1 cellular context compared by ENCODE assay signal in the genomic region with DNA sequence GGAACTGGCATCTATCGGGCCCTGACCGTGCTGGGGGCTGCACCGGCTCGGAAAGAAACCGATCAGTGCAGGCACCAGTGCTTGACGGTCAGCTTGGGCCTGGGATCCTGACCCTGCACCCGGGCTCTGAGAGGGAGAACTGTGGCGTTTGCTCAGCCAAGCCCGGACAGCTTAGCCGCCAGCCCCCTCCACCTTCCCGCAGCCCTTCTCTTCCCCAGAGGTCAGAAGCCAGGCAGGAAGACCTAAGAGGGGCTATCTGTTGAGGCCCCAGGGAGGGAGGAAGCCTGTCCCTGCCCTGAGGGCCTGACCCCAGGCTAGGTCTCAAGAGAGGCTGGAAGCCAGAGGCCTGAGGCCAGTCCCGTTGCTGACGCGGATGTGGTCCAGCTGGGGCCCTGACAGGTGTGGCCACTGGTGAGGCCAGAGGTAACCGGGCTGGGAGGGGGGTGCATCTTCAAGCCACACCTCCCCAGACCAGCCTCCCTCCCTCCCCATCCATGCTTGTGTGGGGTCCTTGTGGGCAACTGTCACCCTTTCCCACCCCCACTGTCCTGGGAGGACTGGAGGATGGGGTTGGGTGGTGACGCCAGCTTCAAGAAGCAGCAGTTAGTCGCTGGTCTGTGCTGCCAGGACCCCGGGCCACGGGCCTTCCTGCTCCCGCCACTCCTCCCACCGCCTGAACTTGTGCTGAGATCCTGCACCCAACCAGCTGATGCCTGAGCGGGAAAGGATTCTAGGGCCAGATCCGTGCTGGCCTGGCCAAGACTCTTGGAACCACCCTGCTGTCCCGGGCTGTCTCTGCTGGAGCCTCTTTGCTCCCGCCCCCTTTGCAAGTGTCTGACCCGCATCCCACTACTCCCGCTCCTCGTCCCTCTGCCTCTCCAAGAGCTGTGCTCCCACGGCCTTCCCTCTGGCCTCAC.
TF ChIP-seq lines count a peak whose summit lies in the region.

No MANE protein-coding gene starts in this region.

TF ChIP-seq in HepG2, 621 proteins besides CTCF, POLR2A, EP300 and RAD21 (continued from another document):
- TF ChIP-seq, protein P1, sequence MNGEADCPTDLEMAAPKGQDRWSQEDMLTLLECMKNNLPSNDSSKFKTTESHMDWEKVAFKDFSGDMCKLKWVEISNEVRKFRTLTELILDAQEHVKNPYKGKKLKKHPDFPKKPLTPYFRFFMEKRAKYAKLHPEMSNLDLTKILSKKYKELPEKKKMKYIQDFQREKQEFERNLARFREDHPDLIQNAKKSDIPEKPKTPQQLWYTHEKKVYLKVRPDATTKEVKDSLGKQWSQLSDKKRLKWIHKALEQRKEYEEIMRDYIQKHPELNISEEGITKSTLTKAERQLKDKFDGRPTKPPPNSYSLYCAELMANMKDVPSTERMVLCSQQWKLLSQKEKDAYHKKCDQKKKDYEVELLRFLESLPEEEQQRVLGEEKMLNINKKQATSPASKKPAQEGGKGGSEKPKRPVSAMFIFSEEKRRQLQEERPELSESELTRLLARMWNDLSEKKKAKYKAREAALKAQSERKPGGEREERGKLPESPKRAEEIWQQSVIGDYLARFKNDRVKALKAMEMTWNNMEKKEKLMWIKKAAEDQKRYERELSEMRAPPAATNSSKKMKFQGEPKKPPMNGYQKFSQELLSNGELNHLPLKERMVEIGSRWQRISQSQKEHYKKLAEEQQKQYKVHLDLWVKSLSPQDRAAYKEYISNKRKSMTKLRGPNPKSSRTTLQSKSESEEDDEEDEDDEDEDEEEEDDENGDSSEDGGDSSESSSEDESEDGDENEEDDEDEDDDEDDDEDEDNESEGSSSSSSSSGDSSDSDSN (CRISPR knock-in tag; IDR thresholded peaks at IDR 0.05) = 0 out of 2 replicates have a peak, but pooled peaks have one; percentile 17
- no peak for TF ChIP-seq NR3C1 (CRISPR knock-in tag; IDR thresholded peaks at IDR 0.05)
- no peak for TF ChIP-seq GPN1 (CRISPR knock-in tag; IDR thresholded peaks at IDR 0.05; ENCODE audit: borderline replicate concordance)
- TF ChIP-seq HNRNPH1 (optimal IDR thresholded peaks at IDR 0.05; ENCODE audit: low read depth, low read length) = peak; percentile 1
- no peak for TF ChIP-seq ZNF772 (CRISPR knock-in tag; IDR thresholded peaks at IDR 0.05)
- TF ChIP-seq, protein P2, sequence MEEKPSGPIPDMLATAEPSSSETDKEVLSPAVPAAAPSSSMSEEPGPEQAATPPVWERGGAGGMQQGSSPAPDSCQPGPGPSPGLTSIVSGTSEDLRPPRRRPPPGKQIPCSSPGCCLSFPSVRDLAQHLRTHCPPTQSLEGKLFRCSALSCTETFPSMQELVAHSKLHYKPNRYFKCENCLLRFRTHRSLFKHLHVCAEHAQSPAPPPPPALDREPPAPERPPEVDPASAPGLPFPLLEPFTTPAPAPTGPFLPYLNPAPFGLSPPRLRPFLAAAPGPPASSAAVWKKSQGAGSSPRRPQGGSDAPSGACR (CRISPR knock-in tag; IDR thresholded peaks at IDR 0.05) = no peak
- TF ChIP-seq MAFG (CRISPR knock-in tag; IDR thresholded peaks at IDR 0.05) = no peak
- no peak for TF ChIP-seq NPAS2 (CRISPR knock-in tag; IDR thresholded peaks at IDR 0.05; ENCODE audit: borderline replicate concordance)
- TF ChIP-seq KLF13 (CRISPR knock-in tag; IDR thresholded peaks at IDR 0.05) = 0 out of 2 replicates have a peak, but pooled peaks have one; percentile 22
- 0 out of 2 replicates have a peak, but pooled peaks have one; percentile 13 for TF ChIP-seq PCBP1 (IDR thresholded peaks at IDR 0.05; ENCODE audit: borderline replicate concordance, low read depth, low read length)
- TF ChIP-seq, protein P3, sequence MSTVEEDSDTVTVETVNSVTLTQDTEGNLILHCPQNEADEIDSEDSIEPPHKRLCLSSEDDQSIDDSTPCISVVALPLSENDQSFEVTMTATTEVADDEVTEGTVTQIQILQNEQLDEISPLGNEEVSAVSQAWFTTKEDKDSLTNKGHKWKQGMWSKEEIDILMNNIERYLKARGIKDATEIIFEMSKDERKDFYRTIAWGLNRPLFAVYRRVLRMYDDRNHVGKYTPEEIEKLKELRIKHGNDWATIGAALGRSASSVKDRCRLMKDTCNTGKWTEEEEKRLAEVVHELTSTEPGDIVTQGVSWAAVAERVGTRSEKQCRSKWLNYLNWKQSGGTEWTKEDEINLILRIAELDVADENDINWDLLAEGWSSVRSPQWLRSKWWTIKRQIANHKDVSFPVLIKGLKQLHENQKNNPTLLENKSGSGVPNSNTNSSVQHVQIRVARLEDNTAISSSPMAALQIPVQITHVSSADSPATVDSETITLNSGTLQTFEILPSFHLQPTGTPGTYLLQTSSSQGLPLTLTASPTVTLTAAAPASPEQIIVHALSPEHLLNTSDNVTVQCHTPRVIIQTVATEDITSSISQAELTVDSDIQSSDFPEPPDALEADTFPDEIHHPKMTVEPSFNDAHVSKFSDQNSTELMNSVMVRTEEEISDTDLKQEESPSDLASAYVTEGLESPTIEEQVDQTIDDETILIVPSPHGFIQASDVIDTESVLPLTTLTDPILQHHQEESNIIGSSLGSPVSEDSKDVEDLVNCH (CRISPR knock-in tag; IDR thresholded peaks at IDR 0.05) = no peak
- no peak for TF ChIP-seq ZNF570 (CRISPR knock-in tag; IDR thresholded peaks at IDR 0.05; ENCODE audit: borderline replicate concordance)
- TF ChIP-seq ATF7-NPFF (CRISPR knock-in tag; IDR thresholded peaks at IDR 0.05; ENCODE audit: low read depth) = peak; percentile 18; the same call in 1 of the 2 replicates
- TF ChIP-seq, protein P4, sequence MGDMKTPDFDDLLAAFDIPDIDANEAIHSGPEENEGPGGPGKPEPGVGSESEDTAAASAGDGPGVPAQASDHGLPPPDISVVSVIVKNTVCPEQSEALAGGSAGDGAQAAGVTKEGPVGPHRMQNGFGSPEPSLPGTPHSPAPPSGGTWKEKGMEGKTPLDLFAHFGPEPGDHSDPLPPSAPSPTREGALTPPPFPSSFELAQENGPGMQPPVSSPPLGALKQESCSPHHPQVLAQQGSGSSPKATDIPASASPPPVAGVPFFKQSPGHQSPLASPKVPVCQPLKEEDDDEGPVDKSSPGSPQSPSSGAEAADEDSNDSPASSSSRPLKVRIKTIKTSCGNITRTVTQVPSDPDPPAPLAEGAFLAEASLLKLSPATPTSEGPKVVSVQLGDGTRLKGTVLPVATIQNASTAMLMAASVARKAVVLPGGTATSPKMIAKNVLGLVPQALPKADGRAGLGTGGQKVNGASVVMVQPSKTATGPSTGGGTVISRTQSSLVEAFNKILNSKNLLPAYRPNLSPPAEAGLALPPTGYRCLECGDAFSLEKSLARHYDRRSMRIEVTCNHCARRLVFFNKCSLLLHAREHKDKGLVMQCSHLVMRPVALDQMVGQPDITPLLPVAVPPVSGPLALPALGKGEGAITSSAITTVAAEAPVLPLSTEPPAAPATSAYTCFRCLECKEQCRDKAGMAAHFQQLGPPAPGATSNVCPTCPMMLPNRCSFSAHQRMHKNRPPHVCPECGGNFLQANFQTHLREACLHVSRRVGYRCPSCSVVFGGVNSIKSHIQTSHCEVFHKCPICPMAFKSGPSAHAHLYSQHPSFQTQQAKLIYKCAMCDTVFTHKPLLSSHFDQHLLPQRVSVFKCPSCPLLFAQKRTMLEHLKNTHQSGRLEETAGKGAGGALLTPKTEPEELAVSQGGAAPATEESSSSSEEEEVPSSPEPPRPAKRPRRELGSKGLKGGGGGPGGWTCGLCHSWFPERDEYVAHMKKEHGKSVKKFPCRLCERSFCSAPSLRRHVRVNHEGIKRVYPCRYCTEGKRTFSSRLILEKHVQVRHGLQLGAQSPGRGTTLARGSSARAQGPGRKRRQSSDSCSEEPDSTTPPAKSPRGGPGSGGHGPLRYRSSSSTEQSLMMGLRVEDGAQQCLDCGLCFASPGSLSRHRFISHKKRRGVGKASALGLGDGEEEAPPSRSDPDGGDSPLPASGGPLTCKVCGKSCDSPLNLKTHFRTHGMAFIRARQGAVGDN (CRISPR knock-in tag; IDR thresholded peaks at IDR 0.05) = peak; percentile 36; the same call in 1 of the 2 replicates
- TF ChIP-seq ZNF589 (CRISPR knock-in tag; conservative IDR thresholded peaks at IDR 0.05) = no peak
- peak; percentile 94 for TF ChIP-seq AGO1 (IDR thresholded peaks at IDR 0.05; ENCODE audit: low read depth, low read length, poor library complexity, severe bottlenecking)
- no peak for TF ChIP-seq U2AF1 (optimal IDR thresholded peaks at IDR 0.05; ENCODE audit: low read depth, low read length)
- TF ChIP-seq, protein P5, sequence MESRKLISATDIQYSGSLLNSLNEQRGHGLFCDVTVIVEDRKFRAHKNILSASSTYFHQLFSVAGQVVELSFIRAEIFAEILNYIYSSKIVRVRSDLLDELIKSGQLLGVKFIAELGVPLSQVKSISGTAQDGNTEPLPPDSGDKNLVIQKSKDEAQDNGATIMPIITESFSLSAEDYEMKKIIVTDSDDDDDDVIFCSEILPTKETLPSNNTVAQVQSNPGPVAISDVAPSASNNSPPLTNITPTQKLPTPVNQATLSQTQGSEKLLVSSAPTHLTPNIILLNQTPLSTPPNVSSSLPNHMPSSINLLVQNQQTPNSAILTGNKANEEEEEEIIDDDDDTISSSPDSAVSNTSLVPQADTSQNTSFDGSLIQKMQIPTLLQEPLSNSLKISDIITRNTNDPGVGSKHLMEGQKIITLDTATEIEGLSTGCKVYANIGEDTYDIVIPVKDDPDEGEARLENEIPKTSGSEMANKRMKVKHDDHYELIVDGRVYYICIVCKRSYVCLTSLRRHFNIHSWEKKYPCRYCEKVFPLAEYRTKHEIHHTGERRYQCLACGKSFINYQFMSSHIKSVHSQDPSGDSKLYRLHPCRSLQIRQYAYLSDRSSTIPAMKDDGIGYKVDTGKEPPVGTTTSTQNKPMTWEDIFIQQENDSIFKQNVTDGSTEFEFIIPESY (CRISPR knock-in tag; IDR thresholded peaks at IDR 0.05) = 0 out of 2 replicates have a peak, but pooled peaks have one; percentile 13
TF ChIP-seq in HepG2: peak in this region for 18.
